Comparison of ENCODE assay signal across 8 cellular contexts in the genomic region with DNA sequence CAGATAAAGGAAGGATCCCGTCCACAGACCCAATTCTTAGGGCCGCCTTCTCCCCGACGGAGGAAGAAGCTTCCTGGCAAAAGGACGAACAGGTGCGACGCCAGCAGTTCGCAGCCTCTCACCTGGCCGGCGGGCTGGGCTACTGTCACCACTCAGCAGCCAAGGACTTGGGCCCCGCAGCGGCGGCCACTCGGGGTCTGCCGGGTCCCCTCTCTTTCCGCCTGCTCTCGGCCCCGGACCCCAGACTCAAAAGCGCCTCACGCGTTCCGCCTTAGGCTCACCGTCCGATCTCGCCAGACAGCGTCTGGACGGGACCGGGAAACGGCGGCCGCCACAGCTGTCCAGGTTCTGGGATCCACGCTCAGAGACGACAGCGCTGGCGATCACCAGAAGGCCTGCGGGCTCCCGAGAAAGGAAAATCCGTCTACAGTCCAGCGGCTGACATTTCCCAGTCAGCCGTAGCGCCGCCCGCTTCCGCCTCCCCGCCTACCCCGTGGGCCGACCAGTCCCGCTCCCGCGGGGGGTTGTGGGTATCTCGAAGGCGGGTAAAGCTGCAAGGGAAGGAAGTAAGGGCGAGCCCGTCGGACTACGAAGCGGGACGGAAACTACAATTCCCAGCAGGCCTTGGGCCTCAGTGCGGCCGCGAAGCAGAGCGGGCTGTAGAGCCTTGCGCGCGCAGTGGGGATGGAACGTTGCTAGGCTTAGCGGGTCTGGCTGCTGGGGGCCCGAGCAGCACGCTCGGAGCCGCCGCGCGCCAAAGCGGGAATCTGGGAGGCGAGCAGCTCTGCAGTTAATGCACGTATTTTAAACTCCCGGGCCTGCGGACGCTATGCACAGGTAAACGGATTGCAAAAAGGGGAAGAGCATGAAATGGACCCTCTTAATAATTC. TPM values are rescaled to one million over a fixed set of nuclear protein-coding genes. Genes with fewer than 3 reads are reported as not detected.
DNase-seq lines count a peak whose midpoint lies in the region; ATAC-seq and TF ChIP-seq lines count a peak whose summit lies in the region.

LMBRD2 (minus strand) TSS at position 454 of the 890 bp plus-strand sequence. CDS start 8,538 bp downstream, outside the sequence.
SKP2 (plus strand) TSS at position 678 of the 890 bp plus-strand sequence; CDS start at position 830, 152 bp downstream.

- intact Hi-C loops in esophagus muscularis mucosa (cut with DNase I): no loop called here

- no peak for TF ChIP-seq EP300 in esophagus muscularis mucosa (IDR thresholded peaks at IDR 0.05)

- peak within 1 kb of the TSS; percentile 65 for H2AFZ ChIP-seq in KMS-11 (ENCODE audit: low read depth)

- H3K4me2 ChIP-seq in KMS-11: peak within 1 kb of the TSS; percentile 78

- H3K9me3 ChIP-seq in Peyer's patch (no peaks in the 10 kb centered on the region), esophagus muscularis mucosa (no peaks in the 10 kb centered on the region), muscle layer of duodenum (ENCODE audit: control insufficient read depth in 1 of 2, low read length in 2 of 2) (no peaks in the 10 kb centered on the region)

- H4K20me1 ChIP-seq in KMS-11 (ENCODE audit: insufficient read depth): no peaks in the 10 kb centered on the region

- peaks cover 74% of the 10 kb centered on the region for H3K79me2 ChIP-seq in KMS-11 (ENCODE audit: insufficient read depth, low read depth)

- H3K9ac ChIP-seq in KMS-11: peak within 1 kb of the TSS; percentile 65

- H3K4me3 ChIP-seq in KMS-11 (IDR thresholded peaks at IDR 0.05; ENCODE audit: insufficient read depth, low read depth, low read length) (peak within 1 kb of the TSS; percentile 26), Peyer's patch (peak within 1 kb of the TSS; percentile 70 to 94 (median 84)), esophagus muscularis mucosa (peak within 1 kb of the TSS; percentile 78 to 95 (median 90)), muscle layer of duodenum (ENCODE audit: low read depth in 1 of 2, low read length in 2 of 2) (peak within 1 kb of the TSS; percentile 87 to 96)

- peak; percentile 99 for ATAC-seq in GM21737 (IDR thresholded peaks at IDR 0.05; ENCODE audit: unreplicated experiment)

- H3K36me3 ChIP-seq in KMS-11 (ENCODE audit: insufficient read depth) (peaks cover 4% of the 10 kb centered on the region; the same call in 1 of the 2 replicates), Peyer's patch (no peaks in the 10 kb centered on the region), esophagus muscularis mucosa (peaks cover 0 to 33% (median 15%) of the 10 kb centered on the region in 4 donors), muscle layer of duodenum (ENCODE audit: control insufficient read depth in 1 of 2, insufficient read depth in 2 of 2, low read length in 2 of 2) (peaks cover 0 to 14% of the 10 kb centered on the region in 2 donors)

- WGBS in esophagus muscularis mucosa: 0% methylated on average over 29 of the region's 81 CpGs

- no peaks in the 10 kb centered on the region for H3K27me3 ChIP-seq in KMS-11 (ENCODE audit: insufficient read depth, low read depth)
- H3K27me3 ChIP-seq in Peyer's patch: no peaks in the 10 kb centered on the region
- H3K27me3 ChIP-seq in esophagus muscularis mucosa: no peaks in the 10 kb centered on the region
- H3K27me3 ChIP-seq in muscle layer of duodenum (ENCODE audit: low read depth, low read length): no peaks in the 10 kb centered on the region

- TF ChIP-seq POLR2A in Peyer's patch (IDR thresholded peaks at IDR 0.05) (peak; percentile 57 to 63), esophagus muscularis mucosa (IDR thresholded peaks at IDR 0.05; ENCODE audit: low read depth) (no peak)

- peak within 1 kb of the TSS; percentile 38; the same call in 1 of the 2 replicates for H3K27ac ChIP-seq in KMS-11
- H3K27ac ChIP-seq in Peyer's patch: peak within 1 kb of the TSS; percentile 78 to 86 (median 82)
- peak within 1 kb of the TSS; percentile 78 to 90 (median 88) for H3K27ac ChIP-seq in esophagus muscularis mucosa (replicated peaks in 1 of 4)
- peak within 1 kb of the TSS; percentile 69 for H3K27ac ChIP-seq in muscle layer of duodenum (ENCODE audit: low read length)

- DNase-seq in DMS53 treated with DMSO at 0.1 percent for 48 hours (lab: John Stamatoyannopoulos, UW; ENCODE audit: unreplicated experiment) (peak; percentile 85), Peyer's patch (peak; percentile 97 to 99 (median 98)), esophagus muscularis mucosa (ENCODE audit: extremely low spot score) (peak; percentile 98)
- DNase-seq in activated T-cell treated with anti-CD3 and anti-CD28 coated beads, Interleukin-2, amount 50 U/mL, for 48 hours: peak; percentile 97
- peak; percentile 94 to 97 for DNase-seq in stimulated activated CD8-positive, alpha-beta memory T cell treated with anti-CD3 and anti-CD28 coated beads, Interleukin-7, amount 100 ng/mL, for 4 hours (ENCODE audit: low read depth in 2 of 2)

- peaks cover 61% of the 10 kb centered on the region for H3K4me1 ChIP-seq in KMS-11 (ENCODE audit: low read depth, poor library complexity, severe bottlenecking)
- H3K4me1 ChIP-seq in Peyer's patch: peaks cover 0 to 16% (median 5%) of the 10 kb centered on the region in 4 donors
- H3K4me1 ChIP-seq in esophagus muscularis mucosa: peaks cover 40 to 50% (median 43%) of the 10 kb centered on the region in 4 donors
- peaks cover 9 to 18% of the 10 kb centered on the region in 2 donors for H3K4me1 ChIP-seq in muscle layer of duodenum (ENCODE audit: control insufficient read depth in 1 of 2, insufficient read depth in 2 of 2, low read length in 2 of 2)

- TF ChIP-seq CTCF in KMS-11 (conservative IDR thresholded peaks at IDR 0.05; ENCODE audit: low read depth, low read length) (no peak), Peyer's patch (IDR thresholded peaks at IDR 0.05) (no peak), esophagus muscularis mucosa (IDR thresholded peaks at IDR 0.05) (peak in 1 of 3 experiments; percentile 13)

RNA-seq across cellular contexts. Expression of gene LMBRD2, which starts in this region (rescaled TPM):
- total RNA-seq in Peyer's patch: 10 to 100 TPM in 3 of 4 donors, 1 to 10 TPM in 1; 9.9 to 55.3 (median 22.0) TPM
- total RNA-seq in esophagus muscularis mucosa: 10 to 100 TPM; 10.4 to 12.5 (median 11.2) TPM

RNA-seq across cellular contexts. Expression of gene SKP2, which starts in this region (rescaled TPM):
- total RNA-seq in Peyer's patch: 10 to 100 TPM; 13.8 to 30.5 (median 22.2) TPM
- 10 to 100 TPM in 1 of 4 donors, 1 to 10 TPM in 3; 5.6 to 12.1 (median 9.2) TPM for total RNA-seq in esophagus muscularis mucosa

Comparison
In these comparisons a context has a peak if more than half of its experiments do, and no peak if none do; other contexts are left out.
1. Peak in every context shown above with its lines: DNase-seq, ATAC-seq, H3K4me3 ChIP-seq and H3K27ac ChIP-seq.
2. H3K4me3 ChIP-seq: peak in every context shown above with its lines; median percentile 92 in muscle layer of duodenum; 90 in esophagus muscularis mucosa; 84 in Peyer's patch; 26 in KMS-11.